7 cellular contexts compared by ENCODE assay signal in the genomic region with DNA sequence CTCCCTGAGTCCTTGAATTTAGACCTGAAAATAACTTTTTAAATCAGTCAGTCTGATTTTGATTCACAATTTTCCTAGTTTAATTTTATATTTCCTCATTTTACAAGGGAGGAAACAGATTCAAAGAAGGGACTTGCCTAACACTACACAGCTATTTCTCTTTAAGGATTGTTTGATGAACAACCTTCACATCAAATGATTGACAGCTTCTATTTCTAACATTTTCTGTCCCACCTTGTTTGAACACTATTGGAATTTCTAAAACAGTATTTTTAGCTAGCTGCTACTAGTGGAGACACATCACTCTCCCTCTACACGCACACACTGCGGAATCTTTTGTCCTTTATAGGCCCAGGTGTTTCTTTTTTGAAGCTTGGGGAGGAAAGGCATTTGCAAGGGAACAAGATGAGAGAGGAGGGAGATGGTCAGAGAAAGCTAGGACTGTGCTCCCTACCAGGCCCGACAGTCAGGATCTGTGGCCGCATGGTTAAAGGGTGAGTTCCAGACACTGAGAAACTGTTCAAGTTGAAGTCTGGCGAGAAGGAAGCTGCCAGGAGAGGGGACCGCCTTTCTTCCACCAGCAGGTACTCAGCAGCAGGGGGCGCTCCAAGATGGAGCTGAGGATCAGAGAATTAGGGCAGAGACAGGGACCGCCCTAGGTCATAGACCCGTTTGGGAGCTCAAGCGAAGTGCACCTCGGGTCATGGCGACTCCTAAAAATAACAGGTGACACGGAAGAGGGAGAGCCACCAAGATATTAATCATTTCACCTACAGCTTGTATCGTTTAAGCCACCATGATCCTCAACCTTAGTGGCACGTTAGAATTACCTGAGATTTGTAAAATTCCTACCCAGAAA. TPM values are rescaled to one million over a fixed set of nuclear protein-coding genes. Genes with fewer than 3 reads are reported as not detected.
DNase-seq lines count a peak whose midpoint lies in the region; ATAC-seq and TF ChIP-seq lines count a peak whose summit lies in the region.

No MANE protein-coding gene starts in this region.

- peak; percentile 66 for TF ChIP-seq CTCF in fibroblast of villous mesenchyme (IDR thresholded peaks at IDR 0.05; ENCODE audit: insufficient read depth, low read depth, low read length)

- DNase-seq in NCI-H82 treated with DMSO at 0.1 percent for 48 hours (lab: John Stamatoyannopoulos, UW; ENCODE audit: unreplicated experiment) (peak; percentile 5), fibroblast of villous mesenchyme (ENCODE audit: low read depth) (peak; percentile 12), NCI-H1048 (lab: John Stamatoyannopoulos, UW) (no peak)
- peak; percentile 92 for DNase-seq in activated CD8-positive, alpha-beta memory T cell treated with anti-CD3 and anti-CD28 coated beads, Interleukin-2, amount 50 U/mL, for 48 hours
- DNase-seq in stimulated activated CD4-positive, alpha-beta T cell treated with anti-CD3 and anti-CD28 coated beads, Interleukin-12 subunit alpha, Interleukin-12 subunit beta, amount 100 ng/mL, for 48 hours (ENCODE audit: low read depth in 2 of 3, low spot score in 1 of 3), result peak; percentile 76 to 84 (median 80)

- no peak overlapping the region for H3K4me3 ChIP-seq in fibroblast of villous mesenchyme (ENCODE audit: low read depth, low read length)

- ATAC-seq in GM18511 (IDR thresholded peaks at IDR 0.05; ENCODE audit: unreplicated experiment), result peak; percentile 68
- ATAC-seq in HG02852 (IDR thresholded peaks at IDR 0.05; ENCODE audit: unreplicated experiment), result peak; percentile 74

RNA-seq across cellular contexts. Expression of gene DNAJC12, which starts 49.7 kb away (rescaled TPM):
- 1.3 TPM in 2 replicates for total RNA-seq in fibroblast of villous mesenchyme
